16 cellular contexts compared by ENCODE assay signal in genomic region chr2:217856871-217857270, GRCh38.
A peak's percentile ranks its signal among the peaks of the same experiment; 100 is the strongest.
DNase-seq lines count a peak whose midpoint lies in the region; TF ChIP-seq lines count a peak whose summit lies in the region.
"Had no signal": no experiment of that assay in that cellular context is flagged by ENCODE, and none has a peak within 500 bp of the region (broad histone marks: within the 10 kb centered on the region; RNA-seq: fewer than 3 reads in every experiment).

No MANE protein-coding gene starts in this region.

- no peak for TF ChIP-seq POLR2A in adrenal gland (IDR thresholded peaks at IDR 0.05)

- H3K36me3 ChIP-seq in adrenal gland (replicated peaks in 1 of 2) (peaks cover 0 to 66% of the 10 kb centered on the region in 2 donors), left ventricle myocardium inferior (peaks cover 77% of the 10 kb centered on the region), neural cell (ENCODE audit: insufficient read depth, low read length) (no peaks in the 10 kb centered on the region), subcutaneous abdominal adipose tissue (ENCODE audit: control insufficient read depth in 5 of 5, insufficient read depth in 5 of 5, low read length in 5 of 5) (peaks cover 3 to 91% (median 86%) of the 10 kb centered on the region in 5 donors), endodermal cell (ENCODE audit: control insufficient read depth, insufficient read depth, low read length) (no peaks in the 10 kb centered on the region), BE2C (peaks cover 19% of the 10 kb centered on the region)

- no peaks in the 10 kb centered on the region for H3K79me2 ChIP-seq in neural cell (replicated peaks; ENCODE audit: insufficient read depth, low read length)

- H3K9me3 ChIP-seq in adrenal gland (replicated peaks in 1 of 3), result no peaks in the 10 kb centered on the region
- H3K9me3 ChIP-seq in left ventricle myocardium inferior (replicated peaks), result no peaks in the 10 kb centered on the region
- no peaks in the 10 kb centered on the region for H3K9me3 ChIP-seq in neural cell (ENCODE audit: low read length)
- H3K9me3 ChIP-seq in subcutaneous abdominal adipose tissue (ENCODE audit: control insufficient read depth in 5 of 5, low read length in 5 of 5), result no peaks in the 10 kb centered on the region
- H3K9me3 ChIP-seq in endodermal cell (ENCODE audit: control insufficient read depth, low read length), result no peaks in the 10 kb centered on the region
- no peaks in the 10 kb centered on the region for H3K9me3 ChIP-seq in BE2C

- H3K36me3 Mint-ChIP-seq in endodermal cell (ENCODE audit: low read depth), result no peaks in the 10 kb centered on the region
- H3K36me3 Mint-ChIP-seq: natural killer cell, T-cell had no signal

- no peak overlapping the region for H2AFZ ChIP-seq in neural cell (ENCODE audit: low read depth, low read length)

- TF ChIP-seq EP300 in neural cell (conservative IDR thresholded peaks at IDR 0.05; ENCODE audit: poor library complexity, severe bottlenecking), result no peak

- H3K27me3 ChIP-seq in adrenal gland, result no peaks in the 10 kb centered on the region
- H3K27me3 ChIP-seq in left ventricle myocardium inferior (ENCODE audit: low read depth), result no peaks in the 10 kb centered on the region
- no peaks in the 10 kb centered on the region for H3K27me3 ChIP-seq in neural cell (ENCODE audit: insufficient read depth, low read depth, low read length)
- H3K27me3 ChIP-seq in subcutaneous abdominal adipose tissue (ENCODE audit: control insufficient read depth in 5 of 5, insufficient read depth in 4 of 5, low read length in 5 of 5), result no peaks in the 10 kb centered on the region
- H3K27me3 ChIP-seq in endodermal cell (ENCODE audit: control insufficient read depth, insufficient read depth, low read length, poor library complexity, severe bottlenecking), result no peaks in the 10 kb centered on the region
- H3K27me3 ChIP-seq in BE2C, result no peaks in the 10 kb centered on the region

- H3K4me3 ChIP-seq in adrenal gland (peak overlapping the region in 1 of 4 donors; percentile 28), left ventricle myocardium inferior (peak overlapping the region; percentile 72), neural cell (ENCODE audit: low read length) (peak overlapping the region; percentile 60), subcutaneous abdominal adipose tissue (ENCODE audit: low read depth in 1 of 5, low read length in 5 of 5) (peak overlapping the region; percentile 60 to 78 (median 68)), endodermal cell (ENCODE audit: low read length) (no peak overlapping the region), BE2C (ENCODE audit: low read depth, low read length) (no peak overlapping the region)

- H3K4me1 ChIP-seq in adrenal gland (replicated peaks in 1 of 2) (peaks cover 27 to 56% of the 10 kb centered on the region in 2 donors), left ventricle myocardium inferior (peaks cover 96% of the 10 kb centered on the region), subcutaneous abdominal adipose tissue (ENCODE audit: control insufficient read depth in 5 of 5, insufficient read depth in 5 of 5, low read length in 5 of 5) (peaks cover 31 to 97% (median 91%) of the 10 kb centered on the region in 5 donors), endodermal cell (ENCODE audit: control insufficient read depth, insufficient read depth, low read length) (no peaks in the 10 kb centered on the region), BE2C (peaks cover 31% of the 10 kb centered on the region)

- H3K9ac ChIP-seq in neural cell (ENCODE audit: low read length) (no peak overlapping the region), subcutaneous abdominal adipose tissue (ENCODE audit: low read length in 5 of 5) (peak overlapping the region in 3 of 5 donors; percentile 9 to 48 (median 27)), endodermal cell (ENCODE audit: extremely low read depth, low read length, poor library complexity, severe bottlenecking) (no peak overlapping the region)

- H4K20me1 ChIP-seq in neural cell (ENCODE audit: insufficient read depth), result no peaks in the 10 kb centered on the region

- H3K4me3 Mint-ChIP-seq in endodermal cell, result no peak overlapping the region
- H3K4me3 Mint-ChIP-seq: activated CD4-positive, alpha-beta T cell treated with anti-CD3 and anti-CD28 coated beads for 36 hours; CD14-positive monocyte; H9; natural killer cell; T-cell had no signal

- no peaks in the 10 kb centered on the region for H3K9me3 Mint-ChIP-seq in endodermal cell
- H3K9me3 Mint-ChIP-seq: H9, natural killer cell, T-cell had no signal

- no peaks in the 10 kb centered on the region for H3K9me2 ChIP-seq in neural cell (ENCODE audit: insufficient read depth, low read length)

- 29 to 46% (median 34%) methylated on average over 2 to 4 of the region's 4 CpGs for WGBS in adrenal gland, 4 donors
- WGBS in endodermal cell (ENCODE audit: insufficient coverage in 1 of 2, insufficient read length in 1 of 2), 2 experiments, result 76 to 90% methylated on average over 2 to 4 of the region's 4 CpGs

- TF ChIP-seq RAD21 in neural cell (conservative IDR thresholded peaks at IDR 0.05), result no peak

- H3K27me3 Mint-ChIP-seq in endodermal cell (ENCODE audit: insufficient read depth), result no peaks in the 10 kb centered on the region
- H3K27me3 Mint-ChIP-seq: activated CD4-positive, alpha-beta T cell treated with anti-CD3 and anti-CD28 coated beads for 36 hours had no signal

- no peak overlapping the region for H3K27ac Mint-ChIP-seq in endodermal cell
- H3K27ac Mint-ChIP-seq: activated CD4-positive, alpha-beta T cell treated with anti-CD3 and anti-CD28 coated beads for 36 hours; CD14-positive monocyte; natural killer cell; T-cell had no signal

- H3K27ac ChIP-seq in adrenal gland (peak overlapping the region in 4 of 5 donors; percentile 5 to 93 (median 64)), left ventricle myocardium inferior (replicated peaks) (peak overlapping the region; percentile 95), neural cell (ENCODE audit: low read length) (no peak overlapping the region), subcutaneous abdominal adipose tissue (ENCODE audit: low read depth, low read length) (peak overlapping the region; percentile 95), endodermal cell (ENCODE audit: low read depth, low read length) (no peak overlapping the region)

- DNase-seq in adrenal gland (peak in 1 of 7 donors; percentile 60), left ventricle myocardium inferior (no peak), endodermal cell (no peak), AG08395 (ENCODE audit: low spot score) (no peak), BE2C (no peak)
- DNase-seq in activated CD4-positive, alpha-beta T cell treated with anti-CD3 and anti-CD28 coated beads for 4 hours, result no peak
- DNase-seq: activated CD4-positive, alpha-beta T cell treated with anti-CD3 and anti-CD28 coated beads for 36 hours; H9; natural killer cell; NCI-H748 treated with DMSO at 0.1 percent for 48 hours; SHP77; stimulated activated naive CD4-positive, alpha-beta T cell; T-cell had no signal

- TF ChIP-seq CTCF in adrenal gland (IDR thresholded peaks at IDR 0.05) (no peak), left ventricle myocardium inferior (IDR thresholded peaks at IDR 0.05; ENCODE audit: borderline replicate concordance) (no peak), neural cell (IDR thresholded peaks at IDR 0.05; ENCODE audit: poor library complexity, severe bottlenecking) (no peak), endodermal cell (conservative IDR thresholded peaks at IDR 0.05) (no peak), BE2C (IDR thresholded peaks at IDR 0.05; ENCODE audit: low read depth, low read length) (no peak)

- intact Hi-C loops in adrenal gland (cut with DNase I), result no loop called here
- intact Hi-C loops in left ventricle myocardium inferior (cut with micrococcal nuclease), result no loop called here

- H3K4me1 Mint-ChIP-seq in endodermal cell, result peaks cover 20% of the 10 kb centered on the region
- H3K4me1 Mint-ChIP-seq: activated CD4-positive, alpha-beta T cell treated with anti-CD3 and anti-CD28 coated beads for 36 hours; natural killer cell; T-cell had no signal

- no peak overlapping the region for H3K4me2 ChIP-seq in neural cell (ENCODE audit: low read length)

- no peaks in the 10 kb centered on the region for H3F3A ChIP-seq in neural cell (ENCODE audit: insufficient read depth, low read length, poor library complexity, severe bottlenecking)

TF ChIP-seq in neural cell, 6 proteins besides CTCF, POLR2A, EP300 and RAD21:
- TF ChIP-seq MXI1 (conservative IDR thresholded peaks at IDR 0.05; ENCODE audit: poor library complexity, severe bottlenecking), result no peak
- TF ChIP-seq EZH2 (IDR thresholded peaks at IDR 0.05; ENCODE audit: borderline replicate concordance, insufficient read depth, low read length, poor library complexity, severe bottlenecking), result no peak
- no peak for TF ChIP-seq SMC3 (conservative IDR thresholded peaks at IDR 0.05; ENCODE audit: poor library complexity)
- TF ChIP-seq, protein P1, sequence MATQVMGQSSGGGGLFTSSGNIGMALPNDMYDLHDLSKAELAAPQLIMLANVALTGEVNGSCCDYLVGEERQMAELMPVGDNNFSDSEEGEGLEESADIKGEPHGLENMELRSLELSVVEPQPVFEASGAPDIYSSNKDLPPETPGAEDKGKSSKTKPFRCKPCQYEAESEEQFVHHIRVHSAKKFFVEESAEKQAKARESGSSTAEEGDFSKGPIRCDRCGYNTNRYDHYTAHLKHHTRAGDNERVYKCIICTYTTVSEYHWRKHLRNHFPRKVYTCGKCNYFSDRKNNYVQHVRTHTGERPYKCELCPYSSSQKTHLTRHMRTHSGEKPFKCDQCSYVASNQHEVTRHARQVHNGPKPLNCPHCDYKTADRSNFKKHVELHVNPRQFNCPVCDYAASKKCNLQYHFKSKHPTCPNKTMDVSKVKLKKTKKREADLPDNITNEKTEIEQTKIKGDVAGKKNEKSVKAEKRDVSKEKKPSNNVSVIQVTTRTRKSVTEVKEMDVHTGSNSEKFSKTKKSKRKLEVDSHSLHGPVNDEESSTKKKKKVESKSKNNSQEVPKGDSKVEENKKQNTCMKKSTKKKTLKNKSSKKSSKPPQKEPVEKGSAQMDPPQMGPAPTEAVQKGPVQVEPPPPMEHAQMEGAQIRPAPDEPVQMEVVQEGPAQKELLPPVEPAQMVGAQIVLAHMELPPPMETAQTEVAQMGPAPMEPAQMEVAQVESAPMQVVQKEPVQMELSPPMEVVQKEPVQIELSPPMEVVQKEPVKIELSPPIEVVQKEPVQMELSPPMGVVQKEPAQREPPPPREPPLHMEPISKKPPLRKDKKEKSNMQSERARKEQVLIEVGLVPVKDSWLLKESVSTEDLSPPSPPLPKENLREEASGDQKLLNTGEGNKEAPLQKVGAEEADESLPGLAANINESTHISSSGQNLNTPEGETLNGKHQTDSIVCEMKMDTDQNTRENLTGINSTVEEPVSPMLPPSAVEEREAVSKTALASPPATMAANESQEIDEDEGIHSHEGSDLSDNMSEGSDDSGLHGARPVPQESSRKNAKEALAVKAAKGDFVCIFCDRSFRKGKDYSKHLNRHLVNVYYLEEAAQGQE (IDR thresholded peaks at IDR 0.05; ENCODE audit: borderline replicate concordance), result no peak
- no peak for TF ChIP-seq POLR2AphosphoS5 (IDR thresholded peaks at IDR 0.05)
- TF ChIP-seq TAF1 (IDR thresholded peaks at IDR 0.05; ENCODE audit: low read depth), result no peak

Comparison
In these comparisons a context has a peak if more than half of its experiments do, and no peak if none do; other contexts are left out.
1. H3K27ac ChIP-seq: peak in adrenal gland (4 of 5), left ventricle myocardium inferior (single experiment) and subcutaneous abdominal adipose tissue (single experiment); none in neural cell (single experiment) and endodermal cell (single experiment).
2. H3K4me3 ChIP-seq: peak in left ventricle myocardium inferior (single experiment), neural cell (single experiment) and subcutaneous abdominal adipose tissue (5 of 5); none in endodermal cell (single experiment) and BE2C (single experiment).
3. H3K9ac ChIP-seq: peak in subcutaneous abdominal adipose tissue (3 of 5); none in neural cell (single experiment) and endodermal cell (single experiment).